ENCODE assay signal across 8 cellular contexts in genomic region chr21:15058718-15059316, GRCh38. TPM values are rescaled to one million over a fixed set of nuclear protein-coding genes. Genes with fewer than 3 reads are reported as not detected.
DNase-seq lines count a peak whose midpoint lies in the region; ATAC-seq and TF ChIP-seq lines count a peak whose summit lies in the region.

No MANE protein-coding gene starts in this region.

- POLR2A ChIA-PET in SK-N-SH (lab: Yijun Ruan, JAX): no interaction called here

- 5% methylated on average over 2 of the region's 2 CpGs for WGBS in SK-N-SH (ENCODE audit: low lambda C conversion rate)

- peaks cover 11% of the 10 kb centered on the region for H3K4me1 ChIP-seq in CD4-positive, CD25-positive, alpha-beta regulatory T cell (ENCODE audit: control insufficient read depth, insufficient read depth, low read length, poor library complexity, severe bottlenecking)
- H3K4me1 ChIP-seq in mucosa of rectum (ENCODE audit: control insufficient read depth in 2 of 2, insufficient read depth in 2 of 2, low read length in 2 of 2) (peaks cover 38 to 79% of the 10 kb centered on the region in 2 donors), SK-N-SH (ENCODE audit: control insufficient read depth in 1 of 2, insufficient read depth in 2 of 2, low read depth in 1 of 2, low read length in 1 of 2) (no peaks in the 10 kb centered on the region)

- no peaks in the 10 kb centered on the region for H3K36me3 Mint-ChIP-seq in CD4-positive, CD25-positive, alpha-beta regulatory T cell

- H3K27me3 ChIP-seq in CD4-positive, CD25-positive, alpha-beta regulatory T cell (ENCODE audit: control insufficient read depth, insufficient read depth, low read length): peaks cover 7% of the 10 kb centered on the region
- H3K27me3 ChIP-seq in mucosa of rectum (ENCODE audit: control insufficient read depth in 2 of 2, insufficient read depth in 2 of 2, low read length in 2 of 2) (no peaks in the 10 kb centered on the region), SK-N-SH (ENCODE audit: insufficient read depth) (peaks cover 42% of the 10 kb centered on the region; the same call in 1 of the 2 replicates)

- peaks cover 47% of the 10 kb centered on the region for H3K27me3 Mint-ChIP-seq in CD4-positive, CD25-positive, alpha-beta regulatory T cell

- no peaks in the 10 kb centered on the region for H3K9me2 ChIP-seq in SK-N-SH

- no peaks in the 10 kb centered on the region for H3F3A ChIP-seq in SK-N-SH (replicated peaks; ENCODE audit: insufficient read depth)

- no peak overlapping the region for H3K4me2 ChIP-seq in SK-N-SH

- DNase-seq in CD4-positive, CD25-positive, alpha-beta regulatory T cell: peak in 1 of 3 donors; percentile 23
- DNase-seq in amniotic epithelial cell (ENCODE audit: low read depth) (peak; percentile 52), NCI-H345 treated with DMSO at 0.1 percent for 48 hours (lab: John Stamatoyannopoulos, UW; ENCODE audit: unreplicated experiment) (no peak), SK-N-SH (no peak), NCI-H748 (lab: John Stamatoyannopoulos, UW; ENCODE audit: unreplicated experiment) (no peak), DMS79 treated with DMSO at 0.1 percent for 48 hours (lab: John Stamatoyannopoulos, UW) (no peak)

- peak overlapping the region; percentile 16 for H3K4me3 ChIP-seq in CD4-positive, CD25-positive, alpha-beta regulatory T cell (ENCODE audit: low read depth, low read length)
- H3K4me3 ChIP-seq in mucosa of rectum (ENCODE audit: low read length in 2 of 2) (peak overlapping the region; percentile 1 to 60), SK-N-SH (ENCODE audit: low read depth in 2 of 2, low read length in 1 of 2) (no peak overlapping the region)

- no peak overlapping the region for H3K27ac ChIP-seq in CD4-positive, CD25-positive, alpha-beta regulatory T cell (ENCODE audit: insufficient read depth, low read length, poor library complexity, severe bottlenecking)
- H3K27ac ChIP-seq in mucosa of rectum (ENCODE audit: low read depth in 2 of 2, low read length in 2 of 2) (peak overlapping the region; percentile 38 to 53), SK-N-SH (ENCODE audit: low read depth in 2 of 2, low read length in 1 of 2) (no peak overlapping the region)

- TF ChIP-seq EP300 in SK-N-SH (IDR thresholded peaks at IDR 0.05; ENCODE audit: borderline replicate concordance in 1 of 2, low read depth in 1 of 2, low read length in 1 of 2): no peak

- no peaks in the 10 kb centered on the region for H3K9me3 ChIP-seq in CD4-positive, CD25-positive, alpha-beta regulatory T cell (ENCODE audit: control insufficient read depth in 2 of 2, low read length in 2 of 2)
- H3K9me3 ChIP-seq in mucosa of rectum (ENCODE audit: control insufficient read depth in 2 of 2, low read length in 2 of 2) (no peaks in the 10 kb centered on the region), SK-N-SH (0 out of 2 replicates have a peak, but pooled peaks cover 2% of the 10 kb centered on the region)

- CTCF ChIA-PET in SK-N-SH (lab: Yijun Ruan, JAX): no interaction called here

- H3K79me2 ChIP-seq in SK-N-SH (ENCODE audit: insufficient read depth): no peaks in the 10 kb centered on the region

- no peaks in the 10 kb centered on the region for H3K36me3 ChIP-seq in CD4-positive, CD25-positive, alpha-beta regulatory T cell (ENCODE audit: control insufficient read depth, insufficient read depth, low read length)
- H3K36me3 ChIP-seq in mucosa of rectum (ENCODE audit: control insufficient read depth in 2 of 2, insufficient read depth in 2 of 2, low read length in 2 of 2) (no peaks in the 10 kb centered on the region), SK-N-SH (replicated peaks in 1 of 2; ENCODE audit: control insufficient read depth in 1 of 2, insufficient read depth in 2 of 2, low read length in 1 of 2) (no peaks in the 10 kb centered on the region)

- TF ChIP-seq RAD21 in SK-N-SH (IDR thresholded peaks at IDR 0.05; ENCODE audit: low read length): no peak

- H2AFZ ChIP-seq in SK-N-SH (ENCODE audit: low read depth): no peak overlapping the region

- H4K20me1 ChIP-seq in SK-N-SH (ENCODE audit: insufficient read depth): peaks cover 6% of the 10 kb centered on the region

- peak overlapping the region in 1 of 3 donors; percentile 11 for H3K27ac Mint-ChIP-seq in CD4-positive, CD25-positive, alpha-beta regulatory T cell

- no peak for TF ChIP-seq CTCF in SK-N-SH (IDR thresholded peaks at IDR 0.05)

- peaks cover 15 to 95% (median 55%) of the 10 kb centered on the region in 4 donors for H3K4me1 Mint-ChIP-seq in CD4-positive, CD25-positive, alpha-beta regulatory T cell

- H3K9ac ChIP-seq in mucosa of rectum (ENCODE audit: low read depth in 1 of 2, low read length in 2 of 2) (peak overlapping the region; percentile 9 to 45), SK-N-SH (no peak overlapping the region)

- ATAC-seq in CD4-positive, CD25-positive, alpha-beta regulatory T cell (ENCODE audit: low read depth in 2 of 2): peak in 1 of 2 donors; percentile 38
- ATAC-seq in HG02678 (IDR thresholded peaks at IDR 0.05; ENCODE audit: unreplicated experiment): peak; percentile 43

- H3K9me3 Mint-ChIP-seq in CD4-positive, CD25-positive, alpha-beta regulatory T cell: no peaks in the 10 kb centered on the region

- peak overlapping the region in 3 of 4 donors; percentile 8 to 57 (median 51) for H3K4me3 Mint-ChIP-seq in CD4-positive, CD25-positive, alpha-beta regulatory T cell

TF ChIP-seq in SK-N-SH, 30 proteins besides CTCF, POLR2A, EP300 and RAD21:
- no peak for TF ChIP-seq EZH2phosphoT487 (IDR thresholded peaks at IDR 0.05; ENCODE audit: borderline replicate concordance, low read depth)
- no peak for TF ChIP-seq RCOR1 (IDR thresholded peaks at IDR 0.05; ENCODE audit: low read length)
- TF ChIP-seq GABPA (IDR thresholded peaks at IDR 0.05; ENCODE audit: low read depth): no peak
- TF ChIP-seq IRF3 (IDR thresholded peaks at IDR 0.05; ENCODE audit: low read depth, low read length): no peak
- no peak for TF ChIP-seq ELF1 (IDR thresholded peaks at IDR 0.05)
- no peak for TF ChIP-seq CHD2 (IDR thresholded peaks at IDR 0.05; ENCODE audit: low read length, partially characterized antibody)
- TF ChIP-seq FOSL2 (IDR thresholded peaks at IDR 0.05; ENCODE audit: borderline replicate concordance, low read depth): no peak
- TF ChIP-seq JUND (IDR thresholded peaks at IDR 0.05): no peak
- TF ChIP-seq PBX3 (IDR thresholded peaks at IDR 0.05): no peak
- no peak for TF ChIP-seq TEAD4 (IDR thresholded peaks at IDR 0.05; ENCODE audit: borderline replicate concordance, insufficient read depth)
- no peak for TF ChIP-seq MXI1 (IDR thresholded peaks at IDR 0.05; ENCODE audit: low read depth, low read length)
- TF ChIP-seq FOXM1 (IDR thresholded peaks at IDR 0.05; ENCODE audit: low read depth): no peak
- TF ChIP-seq NRF1 (IDR thresholded peaks at IDR 0.05; ENCODE audit: low read depth, low read length): no peak
- no peak for TF ChIP-seq SIN3A (IDR thresholded peaks at IDR 0.05; ENCODE audit: borderline replicate concordance, low read depth, low read length)
- no peak for TF ChIP-seq REST (IDR thresholded peaks at IDR 0.05; ENCODE audit: low read depth, low read length)

RNA-seq across cellular contexts. Expression of gene NRIP1, which starts 6.0 kb away (rescaled TPM):
- 14.6 TPM for total RNA-seq in CD4-positive, CD25-positive, alpha-beta regulatory T cell
- 10 to 100 TPM; 11.6 to 20.3 (median 12.6) TPM for polyA plus RNA-seq in CD4-positive, CD25-positive, alpha-beta regulatory T cell
- 0.02 and 0.05 TPM in 2 replicates for polyA plus RNA-seq in SK-N-SH (2012; rRNA removed)
- polyA plus RNA-seq in SK-N-SH (2012; cell fraction: cytosol; rRNA removed): 0.04 TPM in 2 replicates
- 0.06 TPM in 1 of 2 replicates, not detected in the other for polyA plus RNA-seq in SK-N-SH (2012; cell fraction: nucleus; rRNA removed)

Comparison
In these comparisons a context has a peak if more than half of its experiments do, and no peak if none do; other contexts are left out.
1. H3K27ac ChIP-seq: peak in mucosa of rectum (2 of 2); none in CD4-positive, CD25-positive, alpha-beta regulatory T cell (single experiment) and SK-N-SH (0 of 2).
2. H3K4me3 ChIP-seq: peak in CD4-positive, CD25-positive, alpha-beta regulatory T cell (single experiment) and mucosa of rectum (2 of 2); none in SK-N-SH (0 of 2).
3. RNA of gene NRIP1, which starts 6.0 kb away (polyA plus RNA-seq): 11.6 to 20.3 TPM in CD4-positive, CD25-positive, alpha-beta regulatory T cell; 0.02 to 0.06 TPM in SK-N-SH; every median in the first group is over 10 times any median in the second.